Comparison of ENCODE assay signal across 17 cellular contexts in genomic region chr17:16972346-16972745, GRCh38. TPM values are rescaled to one million over a fixed set of nuclear protein-coding genes. Genes with fewer than 3 reads are reported as not detected.
"Had no signal": no experiment of that assay in that cellular context is flagged by ENCODE, and none has a peak within 500 bp of the region (broad histone marks: within the 10 kb centered on the region; RNA-seq: fewer than 3 reads in every experiment).

No MANE protein-coding gene starts in this region.

- H3K9me3 Mint-ChIP-seq: activated naive CD8-positive, alpha-beta T cell treated with anti-CD3 and anti-CD28 coated beads for 36 hours; activated T-cell treated with anti-CD3 and anti-CD28 coated beads, Interleukin-2, amount 50 U/mL, for 4 hours; dendritic cell treated with granulocyte-macrophage colony-stimulating factor and Interleukin-4, amounts not matched to agents 40 ng/mL and 50 ng/mL, for 4 days; immature natural killer cell; natural killer cell had no signal

- H3K4me3 ChIP-seq: mucosa of descending colon, stomach had no signal

- H3K36me3 ChIP-seq: brain microvascular endothelial cell, stomach had no signal

- H3K36me3 Mint-ChIP-seq: activated naive CD8-positive, alpha-beta T cell treated with anti-CD3 and anti-CD28 coated beads for 36 hours; immature natural killer cell; natural killer cell had no signal

- H3K27ac ChIP-seq: brain microvascular endothelial cell, stomach had no signal

- H3K4me1 ChIP-seq: stomach had no signal

- H3K27ac Mint-ChIP-seq: activated naive CD8-positive, alpha-beta T cell treated with anti-CD3 and anti-CD28 coated beads for 36 hours; dendritic cell treated with granulocyte-macrophage colony-stimulating factor and Interleukin-4, amounts not matched to agents 40 ng/mL and 50 ng/mL, for 4 days; immature natural killer cell; natural killer cell; T-helper 17 cell had no signal

- H3K9me3 ChIP-seq: mucosa of descending colon, stomach had no signal

- DNase-seq: activated CD4-positive, alpha-beta T cell treated with anti-CD3 and anti-CD28 coated beads, Interleukin-2, amount 50 U/mL, for 1 hour; activated effector memory CD4-positive, alpha-beta T cell treated with anti-CD3 and anti-CD28 coated beads, Interleukin-2, amount 50 U/mL, for 16 hours; activated naive CD8-positive, alpha-beta T cell treated with anti-CD3 and anti-CD28 coated beads for 36 hours; activated T-cell treated with anti-CD3 and anti-CD28 coated beads, Interleukin-2, amount 50 U/mL, for 4 hours; brain microvascular endothelial cell; cerebellar nuclear complex; immature natural killer cell; mammary epithelial cell; mucosa of descending colon; natural killer cell; stimulated activated CD4-positive, alpha-beta T cell treated with anti-CD3 and anti-CD28 coated beads, Interleukin-2, amount 100 ng/mL, for 48 hours; stomach; T-helper 17 cell had no signal

- H3K4me1 Mint-ChIP-seq: immature natural killer cell had no signal

- H3K4me3 Mint-ChIP-seq: activated naive CD8-positive, alpha-beta T cell treated with anti-CD3 and anti-CD28 coated beads for 36 hours; activated T-cell treated with anti-CD3 and anti-CD28 coated beads, Interleukin-2, amount 50 U/mL, for 4 hours; dendritic cell treated with granulocyte-macrophage colony-stimulating factor and Interleukin-4, amounts not matched to agents 40 ng/mL and 50 ng/mL, for 4 days; immature natural killer cell; natural killer cell had no signal

RNA-seq across cellular contexts. Expression of gene TNFRSF13B, which starts 0.4 kb away (rescaled TPM):
- total RNA-seq: glomerular endothelial cell, mammary epithelial cell, pulmonary artery endothelial cell, urinary bladder had no signal
